ENCODE assay signal across 1 cellular context in the genomic region with DNA sequence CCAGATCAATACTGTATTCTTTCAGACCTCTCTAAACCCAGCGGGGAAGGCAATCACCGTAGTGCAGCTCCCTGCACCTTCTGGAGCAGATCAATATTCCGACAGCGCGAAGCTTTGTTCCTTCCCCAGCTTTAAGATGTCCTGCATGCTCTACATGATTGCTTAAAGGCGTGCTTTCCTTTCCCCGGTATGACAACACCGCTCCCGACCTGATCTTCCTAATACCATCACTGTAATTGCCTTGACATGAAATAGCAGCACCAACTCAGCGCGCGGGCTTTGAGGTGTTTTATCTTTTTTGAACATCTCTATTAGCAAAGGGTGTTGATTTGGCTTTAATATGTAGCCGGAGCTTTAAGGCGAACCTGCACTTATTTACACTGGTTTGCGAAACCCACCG.
TF ChIP-seq lines count a peak whose summit lies in the region.

No MANE protein-coding gene starts in this region.

TF ChIP-seq in GM23338, 12 proteins besides CTCF, POLR2A, EP300 and RAD21 (continued from another document):
- TF ChIP-seq ZNF462 (CRISPR knock-in tag; IDR thresholded peaks at IDR 0.05) (no peak), CREB1 (CRISPR knock-in tag; IDR thresholded peaks at IDR 0.05; ENCODE audit: low read depth) (no peak), POLR2AphosphoS5 (IDR thresholded peaks at IDR 0.05; ENCODE audit: low read depth) (no peak), ETS1 (IDR thresholded peaks at IDR 0.05) (no peak)
